ENCODE assay signal across 11 cellular contexts in genomic region chr4:56668267-56668666, GRCh38. TPM values are rescaled to one million over a fixed set of nuclear protein-coding genes. Genes with fewer than 3 reads are reported as not detected.
DNase-seq lines count a peak whose midpoint lies in the region; ATAC-seq and TF ChIP-seq lines count a peak whose summit lies in the region.
"Had no signal": no experiment of that assay in that cellular context is flagged by ENCODE, and none has a peak within 500 bp of the region (broad histone marks: within the 10 kb centered on the region; RNA-seq: fewer than 3 reads in every experiment).

No MANE protein-coding gene starts in this region.

- TF ChIP-seq CTCF in A673 (conservative IDR thresholded peaks at IDR 0.05; ENCODE audit: low read depth, low read length) (0 out of 2 replicates have a peak, but pooled peaks have one; percentile 18), DOHH2 (IDR thresholded peaks at IDR 0.05; ENCODE audit: low read depth, low read length, poor library complexity, severe bottlenecking) (peak; percentile 35), OCI-LY1 (IDR thresholded peaks at IDR 0.05; ENCODE audit: low read length) (peak; percentile 31; the same call in 1 of the 2 replicates), fibroblast of lung (conservative IDR thresholded peaks at IDR 0.05 in 1 of 2, IDR thresholded peaks at IDR 0.05 in 1 of 2; ENCODE audit: low read depth in 1 of 2, low read length in 2 of 2) (peak; percentile 20 to 42)

- no peaks in the 10 kb centered on the region for H4K20me1 ChIP-seq in DOHH2 (ENCODE audit: control insufficient read depth, insufficient read depth, low read depth, low read length)
- H4K20me1 ChIP-seq in OCI-LY1 (ENCODE audit: insufficient read depth, low read length) = no peaks in the 10 kb centered on the region
- H4K20me1 ChIP-seq in fibroblast of lung (ENCODE audit: control insufficient read depth, extremely low read depth, insufficient read depth, low read length) = no peaks in the 10 kb centered on the region

- no peaks in the 10 kb centered on the region for H3K79me2 ChIP-seq in DOHH2 (ENCODE audit: control insufficient read depth, low read length)
- no peaks in the 10 kb centered on the region for H3K79me2 ChIP-seq in OCI-LY1 (ENCODE audit: insufficient read depth, low read length)
- H3K79me2 ChIP-seq in fibroblast of lung (ENCODE audit: control insufficient read depth, insufficient read depth, low read length) = no peaks in the 10 kb centered on the region

- H2AFZ ChIP-seq in OCI-LY1 (ENCODE audit: low read length) = no peak overlapping the region
- no peak overlapping the region for H2AFZ ChIP-seq in fibroblast of lung (ENCODE audit: low read length)

- H3K9me2 ChIP-seq in DOHH2 (replicated peaks; ENCODE audit: control insufficient read depth, low read length) (no peaks in the 10 kb centered on the region), OCI-LY1 (ENCODE audit: low read depth, low read length) (no peaks in the 10 kb centered on the region)

- H3K4me3 ChIP-seq in A673 (ENCODE audit: low read depth, low read length, poor library complexity, severe bottlenecking) (no peak overlapping the region), DOHH2 (ENCODE audit: low read length) (no peak overlapping the region), OCI-LY1 (ENCODE audit: low read depth, low read length, poor library complexity, severe bottlenecking) (no peak overlapping the region), fibroblast of lung (replicated peaks in 1 of 4; ENCODE audit: control extremely low read depth in 1 of 4, insufficient read depth in 1 of 4, low read depth in 3 of 4, low read length in 4 of 4) (no peak overlapping the region)

- DNase-seq in A673 (ENCODE audit: low spot score) (no peak), fibroblast of lung (ENCODE audit: low read depth in 2 of 2) (peak in 1 of 2 donors; percentile 34), G401 (ENCODE audit: low spot score) (no peak), NCI-H1105 treated with DMSO at 0.1 percent for 48 hours (lab: John Stamatoyannopoulos, UW) (no peak)
- no peak for DNase-seq in stimulated activated naive CD8-positive, alpha-beta T cell treated with anti-CD3 and anti-CD28 coated beads, Interleukin-15, Interleukin-2, amounts not matched to agents 100 U/mL and 50 U/mL, for 24 hours
- no peak for DNase-seq in stimulated activated CD4-positive, alpha-beta T cell treated with anti-CD3 and anti-CD28 coated beads, Interleukin-12 subunit alpha, Interleukin-12 subunit beta, amount 100 ng/mL, for 4 hours
- DNase-seq: hippocampal formation, NCI-H526 treated with DMSO at 0.1 percent for 48 hours, nucleus accumbens had no signal

- no peak overlapping the region for H3K27ac ChIP-seq in A673 (ENCODE audit: low read depth, low read length, poor library complexity, severe bottlenecking)
- H3K27ac ChIP-seq in DOHH2 (ENCODE audit: low read depth, low read length) = no peak overlapping the region
- H3K27ac ChIP-seq in OCI-LY1 (ENCODE audit: low read depth, low read length, poor library complexity, severe bottlenecking) = no peak overlapping the region
- H3K27ac ChIP-seq in fibroblast of lung (ENCODE audit: insufficient read depth, low read length) = no peak overlapping the region

- intact Hi-C loops in A673 (cut with micrococcal nuclease; ENCODE audit: unreplicated experiment) = no loop called here

- no peaks in the 10 kb centered on the region for H3K9me3 ChIP-seq in A673 (ENCODE audit: low read depth, low read length, poor library complexity, severe bottlenecking)
- H3K9me3 ChIP-seq in DOHH2 (ENCODE audit: control insufficient read depth, insufficient read depth, low read length) = no peaks in the 10 kb centered on the region; the same call in 1 of the 2 replicates
- H3K9me3 ChIP-seq in OCI-LY1 (ENCODE audit: low read length) = no peaks in the 10 kb centered on the region
- no peaks in the 10 kb centered on the region for H3K9me3 ChIP-seq in fibroblast of lung (ENCODE audit: control insufficient read depth, insufficient read depth, low read depth, low read length)

- BruUV-seq in A673 (replicated peaks; lab: Mats Ljungman, UMichigan) = no TSS peak

- H3K36me3 ChIP-seq in A673 (ENCODE audit: insufficient read depth, low read length, poor library complexity, severe bottlenecking) = no peaks in the 10 kb centered on the region
- H3K36me3 ChIP-seq in DOHH2 (ENCODE audit: control insufficient read depth, low read length) = no peaks in the 10 kb centered on the region
- no peaks in the 10 kb centered on the region for H3K36me3 ChIP-seq in OCI-LY1 (ENCODE audit: insufficient read depth, low read length)
- no peaks in the 10 kb centered on the region for H3K36me3 ChIP-seq in fibroblast of lung (ENCODE audit: control insufficient read depth, insufficient read depth, low read length)

- CTCF ChIA-PET in A673 (lab: Charles Lee) = no interaction called here

- no peak overlapping the region for H3K4me2 ChIP-seq in DOHH2 (ENCODE audit: low read length)
- H3K4me2 ChIP-seq in OCI-LY1 (ENCODE audit: low read length) = no peak overlapping the region
- H3K4me2 ChIP-seq in fibroblast of lung (ENCODE audit: extremely low read depth, insufficient read depth, low read length) = no peak overlapping the region

- H3K27me3 ChIP-seq in A673 (replicated peaks; ENCODE audit: insufficient read depth, low read depth, low read length, poor library complexity) = no peaks in the 10 kb centered on the region
- H3K27me3 ChIP-seq in DOHH2 (ENCODE audit: control insufficient read depth, low read length) = peaks cover 28% of the 10 kb centered on the region
- H3K27me3 ChIP-seq in OCI-LY1 (ENCODE audit: insufficient read depth, low read length) = no peaks in the 10 kb centered on the region; the same call in 1 of the 2 replicates
- H3K27me3 ChIP-seq in fibroblast of lung (ENCODE audit: control insufficient read depth, insufficient read depth, low read length) = no peaks in the 10 kb centered on the region

- H3K4me1 ChIP-seq in A673 (ENCODE audit: insufficient read depth, low read length, poor library complexity, severe bottlenecking) (no peaks in the 10 kb centered on the region), DOHH2 (ENCODE audit: control insufficient read depth, low read length) (no peaks in the 10 kb centered on the region), OCI-LY1 (ENCODE audit: insufficient read depth, low read length, severe bottlenecking) (no peaks in the 10 kb centered on the region), fibroblast of lung (ENCODE audit: control insufficient read depth, extremely low read depth, insufficient read depth, low read length) (no peaks in the 10 kb centered on the region)

- POLR2A ChIA-PET in A673 (lab: Charles Lee; ENCODE audit: low non-redundant PET) = no interaction called here

- no peaks in the 10 kb centered on the region for H3F3A ChIP-seq in DOHH2 (ENCODE audit: control insufficient read depth, insufficient read depth)
- no peaks in the 10 kb centered on the region for H3F3A ChIP-seq in OCI-LY1 (ENCODE audit: insufficient read depth, low read length)

- H3K9ac ChIP-seq in OCI-LY1 (ENCODE audit: low read length) (no peak overlapping the region), fibroblast of lung (ENCODE audit: insufficient read depth, low read length) (no peak overlapping the region)

- in situ Hi-C loops in G401 (cut with HindIII; ENCODE audit: low sequenced_read_pairs) = no loop called here

- ATAC-seq in stimulated activated naive CD8-positive, alpha-beta T cell treated with anti-CD3 and anti-CD28 coated beads, Interleukin-15, Interleukin-2, amounts not matched to agents 100 U/mL and 50 U/mL, for 24 hours = no peak

RNA-seq across cellular contexts. Expression of gene HOPX, which starts 12.8 kb away (rescaled TPM):
- total RNA-seq in A673 (2021) (not detected in 2 replicates), fibroblast of lung (3.3 and 11.4 TPM in 2 replicates)
- 2.4 and 9.6 TPM in 2 replicates for polyA plus RNA-seq in fibroblast of lung
- 1.4 and 8.0 TPM in 2 replicates for polyA plus RNA-seq in fibroblast of lung (2012)
- polyA minus RNA-seq in fibroblast of lung (ENCODE audit: low replicate concordance) = 0.33 TPM in 1 of 2 replicates, not detected in the other
- not detected in 2 replicates for total RNA-seq in G401 (2014; rRNA removed; shearing (Covaris generic))
